ENCODE assay signal across 14 cellular contexts in the genomic region with DNA sequence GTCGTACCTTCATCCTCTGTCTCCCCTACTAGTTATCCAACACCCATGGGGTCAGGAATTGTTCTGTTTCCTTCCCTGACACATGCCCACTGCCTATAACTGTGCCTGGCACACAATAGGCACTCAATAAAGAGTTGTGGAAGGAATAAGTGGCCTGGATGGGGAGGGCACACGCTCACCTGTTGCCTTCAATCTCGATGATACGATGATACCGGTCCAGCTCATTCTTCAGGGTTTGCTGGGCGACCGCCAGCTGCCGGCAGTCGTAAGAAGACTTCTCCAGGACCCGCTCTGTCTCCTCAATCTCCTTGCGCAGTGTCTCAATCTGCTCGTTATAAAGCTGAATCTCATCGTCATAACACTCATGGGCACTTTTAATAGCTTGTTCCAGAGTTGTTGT. TPM values are rescaled to one million over a fixed set of nuclear protein-coding genes. Genes with fewer than 3 reads are reported as not detected.
"Had no signal": no experiment of that assay in that cellular context is flagged by ENCODE, and none has a peak within 500 bp of the region (broad histone marks: within the 10 kb centered on the region; RNA-seq: fewer than 3 reads in every experiment).

No MANE protein-coding gene starts in this region.

- H3K27me3 Mint-ChIP-seq: activated naive CD4-positive, alpha-beta T cell treated with anti-CD3 and anti-CD28 coated beads, Interleukin-2, amount 50 U/mL, for 24 hours had no signal

- H2AFZ ChIP-seq: hepatocyte had no signal

- H3K36me3 Mint-ChIP-seq: activated naive CD4-positive, alpha-beta T cell treated with anti-CD3 and anti-CD28 coated beads, Interleukin-2, amount 50 U/mL, for 24 hours; naive thymus-derived CD8-positive, alpha-beta T cell had no signal

- H3K27ac Mint-ChIP-seq: activated naive CD4-positive, alpha-beta T cell treated with anti-CD3 and anti-CD28 coated beads, Interleukin-2, amount 50 U/mL, for 24 hours; progenitor cell of endocrine pancreas had no signal

- ATAC-seq: activated CD4-positive, CD25-positive, alpha-beta regulatory T cell treated with anti-CD3 and anti-CD28 coated beads, Interleukin-2, amount 50 U/mL, for 24 hours; left lobe of liver; naive thymus-derived CD8-positive, alpha-beta T cell; right cardiac atrium; upper lobe of right lung had no signal

- H3K36me3 ChIP-seq: adrenal gland, esophagus squamous epithelium, stomach, upper lobe of right lung had no signal

- H3K79me2 ChIP-seq: hepatocyte had no signal

- H3K4me2 ChIP-seq: hepatocyte had no signal

- H3K27ac ChIP-seq: adrenal gland, esophagus squamous epithelium, hepatocyte, stomach, testis, upper lobe of right lung had no signal

- H3K27me3 ChIP-seq: adrenal gland, esophagus squamous epithelium, hepatocyte, stomach, testis, upper lobe of right lung had no signal

- H3K9me3 ChIP-seq: adrenal gland, esophagus squamous epithelium, stomach, testis, upper lobe of right lung had no signal

- H3K9me3 Mint-ChIP-seq: activated naive CD4-positive, alpha-beta T cell treated with anti-CD3 and anti-CD28 coated beads, Interleukin-2, amount 50 U/mL, for 24 hours; naive thymus-derived CD8-positive, alpha-beta T cell had no signal

- H3K4me1 ChIP-seq: adrenal gland, testis, upper lobe of right lung had no signal

- FAIRE-seq: colon had no signal

- DNase-seq: activated T-cell treated with anti-CD3 and anti-CD28 coated beads, Interleukin-2, amount 50 U/mL, for 48 hours; adrenal gland; esophagus squamous epithelium; right cardiac atrium; stomach; testis; upper lobe of right lung had no signal

- H3K4me3 Mint-ChIP-seq: activated naive CD4-positive, alpha-beta T cell treated with anti-CD3 and anti-CD28 coated beads, Interleukin-2, amount 50 U/mL, for 24 hours; naive thymus-derived CD8-positive, alpha-beta T cell had no signal

- H3K4me3 ChIP-seq: adrenal gland, esophagus squamous epithelium, hepatocyte, stomach, testis, upper lobe of right lung had no signal

RNA-seq across cellular contexts. Expression of gene BFSP1, which starts 32.5 kb away (rescaled TPM):
- total RNA-seq: naive thymus-derived CD8-positive, alpha-beta T cell had no signal
